23 cellular contexts compared by ENCODE assay signal in genomic region chr12:13210022-13210539, GRCh38. TPM values are rescaled to one million over a fixed set of nuclear protein-coding genes. Genes with fewer than 3 reads are reported as not detected.
DNase-seq lines count a peak whose midpoint lies in the region; ATAC-seq, FAIRE-seq and TF ChIP-seq lines count a peak whose summit lies in the region.
"Had no signal": no experiment of that assay in that cellular context is flagged by ENCODE, and none has a peak within 500 bp of the region (broad histone marks: within the 10 kb centered on the region; RNA-seq: fewer than 3 reads in every experiment).

No MANE protein-coding gene starts in this region.

- peak; percentile 26 for FAIRE-seq in keratinocyte (lab: Jason Lieb, UNC)
- no peak for FAIRE-seq in D721Med (lab: Jason Lieb, UNC)
- FAIRE-seq: colon, GM19239 had no signal

- peaks cover 68% of the 10 kb centered on the region for H3K4me1 ChIP-seq in keratinocyte (ENCODE audit: control insufficient read depth, extremely low read depth, insufficient read depth, low read length)
- H3K4me1 ChIP-seq in subcutaneous abdominal adipose tissue (ENCODE audit: control insufficient read depth in 5 of 5, insufficient read depth in 5 of 5, low read length in 5 of 5) = peaks cover 18 to 71% (median 66%) of the 10 kb centered on the region in 5 donors

- no peaks in the 10 kb centered on the region for H3K9me3 Mint-ChIP-seq in activated CD4-positive, alpha-beta memory T cell treated with anti-CD3 and anti-CD28 coated beads for 36 hours
- no peaks in the 10 kb centered on the region for H3K9me3 Mint-ChIP-seq in activated CD4-positive, alpha-beta memory T cell treated with anti-CD3 and anti-CD28 coated beads, Interleukin-2, amount 10 ng/mL, durations not matched to agents 7 days and 5 days
- no peaks in the 10 kb centered on the region for H3K9me3 Mint-ChIP-seq in activated naive CD8-positive, alpha-beta T cell treated with anti-CD3 and anti-CD28 coated beads, Interleukin-2, amount 50 U/mL, for 24 hours
- H3K9me3 Mint-ChIP-seq: CD4-positive, CD25-positive, alpha-beta regulatory T cell; mesothelial cell of epicardium; neural crest cell; WTC11 had no signal

- H3K4me3 Mint-ChIP-seq in activated CD4-positive, alpha-beta memory T cell treated with anti-CD3 and anti-CD28 coated beads for 36 hours = no peak overlapping the region
- H3K4me3 Mint-ChIP-seq in activated CD4-positive, alpha-beta memory T cell treated with anti-CD3 and anti-CD28 coated beads, Interleukin-2, amount 10 ng/mL, durations not matched to agents 7 days and 5 days = no peak overlapping the region
- H3K4me3 Mint-ChIP-seq in activated naive CD8-positive, alpha-beta T cell treated with anti-CD3 and anti-CD28 coated beads, Interleukin-2, amount 50 U/mL, for 24 hours = no peak overlapping the region
- H3K4me3 Mint-ChIP-seq: mesothelial cell of epicardium, neural crest cell, WTC11 had no signal

- peaks cover 5% of the 10 kb centered on the region for H3K9me1 ChIP-seq in keratinocyte (ENCODE audit: control insufficient read depth, extremely low read depth, insufficient read depth, low read length)

- no peak for ATAC-seq in activated naive CD8-positive, alpha-beta T cell treated with anti-CD3 and anti-CD28 coated beads, Interleukin-2, amount 50 U/mL, for 24 hours
- ATAC-seq: WTC11 had no signal

- POLR2A ChIA-PET in activated CD4-positive, alpha-beta memory T cell treated with anti-CD3 and anti-CD28 coated beads for 36 hours (lab: Charles Lee) = interaction anchor here (0.7 to 3.5 kb wide), 4 partner anchors 13 to 166 kb away, joined by 3 to 27 read pairs (median 8); partner anchors contain the start of genes EMP1, FAM234B and GSG1
- POLR2A ChIA-PET in activated CD4-positive, alpha-beta memory T cell treated with anti-CD3 and anti-CD28 coated beads, Interleukin-2, amount 10 ng/mL, durations not matched to agents 7 days and 5 days (lab: Charles Lee) = interaction anchor here (0.8 to 1.5 kb wide), 2 partner anchors 15 to 45 kb away, joined by 3 to 5 read pairs; no protein-coding TSS in a partner anchor

- H3K79me2 ChIP-seq in keratinocyte (ENCODE audit: control insufficient read depth, insufficient read depth, low read length) = peaks cover 63% of the 10 kb centered on the region

- no peak for DNase-seq in activated CD4-positive, alpha-beta memory T cell treated with anti-CD3 and anti-CD28 coated beads for 36 hours
- no peak for DNase-seq in activated CD4-positive, alpha-beta memory T cell treated with anti-CD3 and anti-CD28 coated beads, Interleukin-2, amount 10 ng/mL, durations not matched to agents 7 days and 5 days
- no peak for DNase-seq in activated naive CD8-positive, alpha-beta T cell treated with anti-CD3 and anti-CD28 coated beads, Interleukin-2, amount 50 U/mL, for 24 hours
- no peak for DNase-seq in keratinocyte (ENCODE audit: low read depth, low spot score)
- DNase-seq in stimulated activated CD8-positive, alpha-beta memory T cell treated with anti-CD3 and anti-CD28 coated beads, Interleukin-4, amount 100 ng/mL, for 48 hours = no peak
- DNase-seq in D721Med (ENCODE audit: insufficient read length, low spot score) = no peak
- no peak for DNase-seq in GM19238 (ENCODE audit: insufficient read length, low spot score)
- DNase-seq: activated effector memory CD4-positive, alpha-beta T cell treated with anti-CD3 and anti-CD28 coated beads, Interleukin-2, amount 50 U/mL, for 16 hours; CD4-positive, CD25-positive, alpha-beta regulatory T cell; DMS79; MG63; NCI-H187; NCI-H510A; retina; Right ventricle myocardium superior; stimulated activated naive CD4-positive, alpha-beta T cell treated with Interleukin-2 at 50 U/mL for 16 hours; T-helper 2 cell had no signal

- peaks cover 33 to 53% of the 10 kb centered on the region in 2 experiments for H3K36me3 ChIP-seq in keratinocyte (ENCODE audit: control insufficient read depth in 2 of 2, extremely low read depth in 1 of 2, insufficient read depth in 2 of 2, low read length in 2 of 2)
- H3K36me3 ChIP-seq in subcutaneous abdominal adipose tissue (ENCODE audit: control insufficient read depth in 5 of 5, insufficient read depth in 5 of 5, low read length in 5 of 5) = peaks cover 40 to 85% (median 62%) of the 10 kb centered on the region in 5 donors

- CTCF ChIA-PET in activated CD4-positive, alpha-beta memory T cell treated with anti-CD3 and anti-CD28 coated beads for 36 hours (lab: Charles Lee) = interaction anchor here (1.0 to 9.3 kb wide), 13 partner anchors 12 to 422 kb away, joined by 3 to 173 read pairs (median 18); partner anchors contain the start of genes EMP1 and GSG1
- CTCF ChIA-PET in activated CD4-positive, alpha-beta memory T cell treated with anti-CD3 and anti-CD28 coated beads, Interleukin-2, amount 10 ng/mL, durations not matched to agents 7 days and 5 days (lab: Charles Lee) = interaction anchor here (0.9 to 6.6 kb wide), 8 partner anchors 14 to 294 kb away, joined by 3 to 102 read pairs (median 21); partner anchors contain the start of genes EMP1, FAM234B and GSG1

- H3K4me3 ChIP-seq in keratinocyte (ENCODE audit: control insufficient read depth in 2 of 3, extremely low read depth in 1 of 3, insufficient read depth in 2 of 3, low read depth in 1 of 3, low read length in 3 of 3) = no peak overlapping the region
- H3K4me3 ChIP-seq in subcutaneous abdominal adipose tissue (ENCODE audit: low read depth in 1 of 5, low read length in 5 of 5) = peak overlapping the region in 1 of 5 donors; percentile 1
- H3K4me3 ChIP-seq: MG63 had no signal

- H3K27ac Mint-ChIP-seq in activated CD4-positive, alpha-beta memory T cell treated with anti-CD3 and anti-CD28 coated beads for 36 hours = peak overlapping the region; percentile 43
- H3K27ac Mint-ChIP-seq in activated CD4-positive, alpha-beta memory T cell treated with anti-CD3 and anti-CD28 coated beads, Interleukin-2, amount 10 ng/mL, durations not matched to agents 7 days and 5 days = no peak overlapping the region
- H3K27ac Mint-ChIP-seq in activated naive CD8-positive, alpha-beta T cell treated with anti-CD3 and anti-CD28 coated beads, Interleukin-2, amount 50 U/mL, for 24 hours = peak overlapping the region; percentile 59
- H3K27ac Mint-ChIP-seq: mesothelial cell of epicardium, WTC11 had no signal

- H3K27me3 Mint-ChIP-seq in activated CD4-positive, alpha-beta memory T cell treated with anti-CD3 and anti-CD28 coated beads for 36 hours = no peaks in the 10 kb centered on the region
- H3K27me3 Mint-ChIP-seq in activated CD4-positive, alpha-beta memory T cell treated with anti-CD3 and anti-CD28 coated beads, Interleukin-2, amount 10 ng/mL, durations not matched to agents 7 days and 5 days = no peaks in the 10 kb centered on the region
- no peaks in the 10 kb centered on the region for H3K27me3 Mint-ChIP-seq in activated naive CD8-positive, alpha-beta T cell treated with anti-CD3 and anti-CD28 coated beads, Interleukin-2, amount 50 U/mL, for 24 hours
- H3K27me3 Mint-ChIP-seq: CD4-positive, CD25-positive, alpha-beta regulatory T cell had no signal

- dilution Hi-C loops in keratinocyte (cut with MboI; ENCODE audit: extremely low pct_ligation_motif_present, low sequenced_read_pairs) = no loop called here

- TF ChIP-seq CTCF in keratinocyte (optimal IDR thresholded peaks at IDR 0.05 in 1 of 3, IDR thresholded peaks at IDR 0.05 in 1 of 3, conservative IDR thresholded peaks at IDR 0.05 in 1 of 3; ENCODE audit: extremely low read depth in 1 of 3, insufficient read depth in 2 of 3, low read length in 3 of 3) = no peak
- no peak for TF ChIP-seq CTCF in D721Med (IDR thresholded peaks at IDR 0.05; ENCODE audit: insufficient read depth, missing control alignments)

- H3K9me3 ChIP-seq in keratinocyte (ENCODE audit: control insufficient read depth, low read depth, low read length) (no peaks in the 10 kb centered on the region), subcutaneous abdominal adipose tissue (ENCODE audit: control insufficient read depth in 5 of 5, low read length in 5 of 5) (no peaks in the 10 kb centered on the region)
- H3K9me3 ChIP-seq: MG63 had no signal

- peaks cover 4% of the 10 kb centered on the region for H4K20me1 ChIP-seq in keratinocyte (ENCODE audit: control insufficient read depth, extremely low read depth, insufficient read depth, low read length)

- H3K27ac ChIP-seq in keratinocyte (ENCODE audit: control insufficient read depth, insufficient read depth, low read length) (peak overlapping the region; percentile 99), subcutaneous abdominal adipose tissue (ENCODE audit: low read depth, low read length) (peak overlapping the region; percentile 100)

- H2AFZ ChIP-seq in keratinocyte (ENCODE audit: control insufficient read depth, low read length) = no peak overlapping the region

- H3K9ac ChIP-seq in keratinocyte (ENCODE audit: control insufficient read depth, extremely low read depth, insufficient read depth, low read length) = peak overlapping the region; percentile 10
- H3K9ac ChIP-seq in subcutaneous abdominal adipose tissue (ENCODE audit: low read length in 5 of 5) = peak overlapping the region in 1 of 5 donors; percentile 50

- H3K36me3 Mint-ChIP-seq in activated CD4-positive, alpha-beta memory T cell treated with anti-CD3 and anti-CD28 coated beads for 36 hours = peaks cover 13% of the 10 kb centered on the region
- H3K36me3 Mint-ChIP-seq in activated CD4-positive, alpha-beta memory T cell treated with anti-CD3 and anti-CD28 coated beads, Interleukin-2, amount 10 ng/mL, durations not matched to agents 7 days and 5 days (ENCODE audit: low read depth) = peaks cover 29% of the 10 kb centered on the region
- H3K36me3 Mint-ChIP-seq in activated naive CD8-positive, alpha-beta T cell treated with anti-CD3 and anti-CD28 coated beads, Interleukin-2, amount 50 U/mL, for 24 hours (ENCODE audit: low read depth) = no peaks in the 10 kb centered on the region
- H3K36me3 Mint-ChIP-seq: CD4-positive, CD25-positive, alpha-beta regulatory T cell; mesothelial cell of epicardium; WTC11 had no signal

- H3K4me2 ChIP-seq in keratinocyte (ENCODE audit: control insufficient read depth, extremely low read depth, insufficient read depth, low read depth, low read length) = peak overlapping the region; percentile 13

- intact Hi-C loops in activated CD4-positive, alpha-beta memory T cell treated with anti-CD3 and anti-CD28 coated beads for 36 hours (cut with micrococcal nuclease) = loop anchor here (2.0 to 5.0 kb wide), 3 partner anchors 223 to 421 kb away; no protein-coding TSS in a partner anchor

- peaks cover 70% of the 10 kb centered on the region for H3K4me1 Mint-ChIP-seq in activated CD4-positive, alpha-beta memory T cell treated with anti-CD3 and anti-CD28 coated beads for 36 hours (ENCODE audit: low read depth)
- peaks cover 81% of the 10 kb centered on the region for H3K4me1 Mint-ChIP-seq in activated CD4-positive, alpha-beta memory T cell treated with anti-CD3 and anti-CD28 coated beads, Interleukin-2, amount 10 ng/mL, durations not matched to agents 7 days and 5 days
- H3K4me1 Mint-ChIP-seq in activated naive CD8-positive, alpha-beta T cell treated with anti-CD3 and anti-CD28 coated beads, Interleukin-2, amount 50 U/mL, for 24 hours = peaks cover 67% of the 10 kb centered on the region

- no peaks in the 10 kb centered on the region for H3K27me3 ChIP-seq in keratinocyte (ENCODE audit: control insufficient read depth, extremely low read depth, insufficient read depth, low read length)
- no peaks in the 10 kb centered on the region for H3K27me3 ChIP-seq in subcutaneous abdominal adipose tissue (ENCODE audit: control insufficient read depth in 5 of 5, insufficient read depth in 4 of 5, low read length in 5 of 5)
- H3K27me3 ChIP-seq: MG63 had no signal

RNA-seq across cellular contexts. Expression of gene EMP1, which starts 13.6 kb away (rescaled TPM):
- 10 to 100 TPM; 54.4 to 57.3 TPM for total RNA-seq in activated CD4-positive, alpha-beta memory T cell treated with anti-CD3 and anti-CD28 coated beads for 36 hours
- total RNA-seq in activated CD4-positive, alpha-beta memory T cell treated with anti-CD3 and anti-CD28 coated beads, Interleukin-2, amount 10 ng/mL, durations not matched to agents 7 days and 5 days = 100 to 1,000 TPM in 1 of 2 experiments, 10 to 100 TPM in 1; 90.4 to 101 TPM
- 356 to 610 TPM (median 583 TPM) in 3 replicates for polyA plus RNA-seq in keratinocyte
- polyA plus RNA-seq in keratinocyte (2011; ENCODE audit: low read depth) = 96.0 TPM
- polyA plus RNA-seq in keratinocyte (2011; cell fraction: cytosol; rRNA removed) = 120 and 273 TPM in 2 replicates
- polyA plus RNA-seq in keratinocyte (2011; cell fraction: nucleus; rRNA removed) = 717 and 740 TPM in 2 replicates
- 229 and 605 TPM in 2 replicates for polyA plus RNA-seq in keratinocyte (2012; ENCODE audit: low replicate concordance)
- 709 to 1,030 TPM (median 926 TPM) in 3 replicates for polyA minus RNA-seq in keratinocyte
- polyA minus RNA-seq in keratinocyte (2011; cell fraction: cytosol; rRNA and poly(A)+ RNA removed) = 113 TPM
- 252 and 568 TPM in 2 replicates for polyA minus RNA-seq in keratinocyte (2011; cell fraction: nucleus; rRNA and poly(A)+ RNA removed)
